1 cellular context compared by ENCODE assay signal in the genomic region with DNA sequence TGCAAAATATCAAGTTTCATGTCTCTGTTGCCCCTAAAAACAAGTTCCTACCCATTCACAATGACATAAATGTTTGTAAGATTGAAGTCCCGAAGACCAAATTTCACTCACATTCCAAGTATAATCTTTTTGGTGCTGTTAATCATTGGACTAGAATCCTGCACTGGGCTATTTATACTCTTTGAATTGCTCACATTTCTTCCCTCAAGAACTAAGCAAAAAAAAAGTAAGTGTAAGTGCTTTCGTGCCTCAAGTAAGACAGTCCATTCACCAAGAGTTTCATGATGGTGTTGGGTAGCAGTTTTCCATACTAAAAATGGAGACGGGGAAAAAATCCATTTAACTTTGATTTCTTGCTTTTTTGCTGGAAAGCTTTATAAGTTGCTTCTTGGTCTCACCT.
TF ChIP-seq lines count a peak whose summit lies in the region.

No MANE protein-coding gene starts in this region.

TF ChIP-seq in SK-N-SH treated with all-trans-retinoic acid at 6 μM for 48 hours, 23 proteins besides CTCF, POLR2A, EP300 and RAD21 (continued from another document):
- TF ChIP-seq, protein P1, sequence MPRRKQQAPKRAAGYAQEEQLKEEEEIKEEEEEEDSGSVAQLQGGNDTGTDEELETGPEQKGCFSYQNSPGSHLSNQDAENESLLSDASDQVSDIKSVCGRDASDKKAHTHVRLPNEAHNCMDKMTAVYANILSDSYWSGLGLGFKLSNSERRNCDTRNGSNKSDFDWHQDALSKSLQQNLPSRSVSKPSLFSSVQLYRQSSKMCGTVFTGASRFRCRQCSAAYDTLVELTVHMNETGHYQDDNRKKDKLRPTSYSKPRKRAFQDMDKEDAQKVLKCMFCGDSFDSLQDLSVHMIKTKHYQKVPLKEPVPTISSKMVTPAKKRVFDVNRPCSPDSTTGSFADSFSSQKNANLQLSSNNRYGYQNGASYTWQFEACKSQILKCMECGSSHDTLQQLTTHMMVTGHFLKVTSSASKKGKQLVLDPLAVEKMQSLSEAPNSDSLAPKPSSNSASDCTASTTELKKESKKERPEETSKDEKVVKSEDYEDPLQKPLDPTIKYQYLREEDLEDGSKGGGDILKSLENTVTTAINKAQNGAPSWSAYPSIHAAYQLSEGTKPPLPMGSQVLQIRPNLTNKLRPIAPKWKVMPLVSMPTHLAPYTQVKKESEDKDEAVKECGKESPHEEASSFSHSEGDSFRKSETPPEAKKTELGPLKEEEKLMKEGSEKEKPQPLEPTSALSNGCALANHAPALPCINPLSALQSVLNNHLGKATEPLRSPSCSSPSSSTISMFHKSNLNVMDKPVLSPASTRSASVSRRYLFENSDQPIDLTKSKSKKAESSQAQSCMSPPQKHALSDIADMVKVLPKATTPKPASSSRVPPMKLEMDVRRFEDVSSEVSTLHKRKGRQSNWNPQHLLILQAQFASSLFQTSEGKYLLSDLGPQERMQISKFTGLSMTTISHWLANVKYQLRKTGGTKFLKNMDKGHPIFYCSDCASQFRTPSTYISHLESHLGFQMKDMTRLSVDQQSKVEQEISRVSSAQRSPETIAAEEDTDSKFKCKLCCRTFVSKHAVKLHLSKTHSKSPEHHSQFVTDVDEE (CRISPR knock-in tag; IDR thresholded peaks at IDR 0.05): no peak
- TF ChIP-seq ZC3H10 (CRISPR knock-in tag; IDR thresholded peaks at IDR 0.05): no peak
